ENCODE assay signal across 8 cellular contexts in genomic region chr1:220189750-220190347, GRCh38.
DNase-seq lines count a peak whose midpoint lies in the region; ATAC-seq, FAIRE-seq and TF ChIP-seq lines count a peak whose summit lies in the region.

No MANE protein-coding gene starts in this region.

- H3K36me3 Mint-ChIP-seq in CD4-positive, CD25-positive, alpha-beta regulatory T cell: peaks cover 29% of the 10 kb centered on the region

- no peak for ATAC-seq in CD4-positive, CD25-positive, alpha-beta regulatory T cell (ENCODE audit: low read depth in 2 of 2)
- ATAC-seq in HG02763 (IDR thresholded peaks at IDR 0.05; ENCODE audit: unreplicated experiment) (no peak), HG03520 (IDR thresholded peaks at IDR 0.05; ENCODE audit: unreplicated experiment) (no peak)

- DNase-seq in CD4-positive, CD25-positive, alpha-beta regulatory T cell: peak in 2 of 3 donors; percentile 17 to 27
- DNase-seq in H54 (ENCODE audit: insufficient read length, low spot score) (no peak), NCI-H82 treated with DMSO at 0.1 percent for 48 hours (lab: John Stamatoyannopoulos, UW; ENCODE audit: unreplicated experiment) (peak; percentile 11), dorsolateral prefrontal cortex (no peak), skeletal muscle cell (ENCODE audit: low read depth) (peak; percentile 1), H7 (no peak)

- no peak for TF ChIP-seq POLR2A in H54 (IDR thresholded peaks at IDR 0.05; ENCODE audit: low read depth, low read length)

- TF ChIP-seq CTCF in dorsolateral prefrontal cortex (IDR thresholded peaks at IDR 0.05 in 54 of 56, conservative IDR thresholded peaks at IDR 0.05 in 2 of 56; ENCODE audit: low read depth in 1 of 56, partially characterized antibody in 56 of 56): peak in 55 of 56 donors; percentile 18 to 75 (median 54)

- peak; percentile 43 for FAIRE-seq in H54 (lab: Jason Lieb, UNC)

- no peak overlapping the region for H3K27ac Mint-ChIP-seq in CD4-positive, CD25-positive, alpha-beta regulatory T cell

- H3K9me3 ChIP-seq in CD4-positive, CD25-positive, alpha-beta regulatory T cell (ENCODE audit: control insufficient read depth in 2 of 2, low read length in 2 of 2): no peaks in the 10 kb centered on the region

- H3K4me1 ChIP-seq in CD4-positive, CD25-positive, alpha-beta regulatory T cell (ENCODE audit: control insufficient read depth, insufficient read depth, low read length, poor library complexity, severe bottlenecking): no peaks in the 10 kb centered on the region

- no peak overlapping the region for H3K27ac ChIP-seq in CD4-positive, CD25-positive, alpha-beta regulatory T cell (ENCODE audit: insufficient read depth, low read length, poor library complexity, severe bottlenecking)
- H3K27ac ChIP-seq in dorsolateral prefrontal cortex: no peak overlapping the region

- no peak overlapping the region for H3K4me3 Mint-ChIP-seq in CD4-positive, CD25-positive, alpha-beta regulatory T cell

- intact Hi-C loops in dorsolateral prefrontal cortex (cut with DNase I): loop anchor here (10.0 kb wide), 1 partner anchor 585 kb away; no protein-coding TSS in a partner anchor

- H3K27me3 ChIP-seq in CD4-positive, CD25-positive, alpha-beta regulatory T cell (ENCODE audit: control insufficient read depth, insufficient read depth, low read length): no peaks in the 10 kb centered on the region
- no peaks in the 10 kb centered on the region for H3K27me3 ChIP-seq in dorsolateral prefrontal cortex
- no peaks in the 10 kb centered on the region for H3K27me3 ChIP-seq in H7 (ENCODE audit: control insufficient read depth, insufficient read depth, low read length)

- H3K4me1 Mint-ChIP-seq in CD4-positive, CD25-positive, alpha-beta regulatory T cell: peaks cover 0 to 13% (median 0%) of the 10 kb centered on the region in 4 donors

- no peaks in the 10 kb centered on the region for H3K9me3 Mint-ChIP-seq in CD4-positive, CD25-positive, alpha-beta regulatory T cell

- H3K36me3 ChIP-seq in CD4-positive, CD25-positive, alpha-beta regulatory T cell (ENCODE audit: control insufficient read depth, insufficient read depth, low read length): peaks cover 61% of the 10 kb centered on the region
- H3K36me3 ChIP-seq in H7 (replicated peaks; ENCODE audit: control insufficient read depth, insufficient read depth, low read length): peaks cover 17% of the 10 kb centered on the region

- no peak overlapping the region for H3K4me3 ChIP-seq in CD4-positive, CD25-positive, alpha-beta regulatory T cell (ENCODE audit: low read depth, low read length)
- H3K4me3 ChIP-seq in dorsolateral prefrontal cortex (no peak overlapping the region), skeletal muscle cell (ENCODE audit: low read depth, low read length) (no peak overlapping the region), H7 (ENCODE audit: insufficient read depth, low read depth, low read length) (no peak overlapping the region)

- H3K27me3 Mint-ChIP-seq in CD4-positive, CD25-positive, alpha-beta regulatory T cell: no peaks in the 10 kb centered on the region

Comparison
In these comparisons a context has a peak if more than half of its experiments do, and no peak if none do; other contexts are left out.
1. DNase-seq: peak in CD4-positive, CD25-positive, alpha-beta regulatory T cell (2 of 3), NCI-H82 treated with DMSO at 0.1 percent for 48 hours (single experiment) and skeletal muscle cell (single experiment); none in H54 (single experiment), dorsolateral prefrontal cortex (0 of 10) and H7 (single experiment).